8 cellular contexts compared by ENCODE assay signal in genomic region chr10:27319752-27320561, GRCh38.
DNase-seq lines count a peak whose midpoint lies in the region; ATAC-seq and TF ChIP-seq lines count a peak whose summit lies in the region.

No MANE protein-coding gene starts in this region.

- H3K4me2 ChIP-seq in parathyroid adenoma (ENCODE audit: low read length) = no peak overlapping the region

- no peak overlapping the region for H3K9ac ChIP-seq in parathyroid adenoma

- H3K4me1 ChIP-seq in foreskin keratinocyte = peaks cover 3% of the 10 kb centered on the region
- no peaks in the 10 kb centered on the region for H3K4me1 ChIP-seq in parathyroid adenoma

- H3K36me3 ChIP-seq in parathyroid adenoma (ENCODE audit: control insufficient read depth, insufficient read depth, low read length) = no peaks in the 10 kb centered on the region

- TF ChIP-seq CTCF in AG09309 (IDR thresholded peaks at IDR 0.05; ENCODE audit: control insufficient read depth, insufficient read depth, low read depth, low read length, missing control alignments) (no peak), foreskin keratinocyte (conservative IDR thresholded peaks at IDR 0.05) (no peak), parathyroid adenoma (IDR thresholded peaks at IDR 0.05) (no peak)

- peak overlapping the region; percentile 12 for H2AFZ ChIP-seq in parathyroid adenoma

- H3K9me3 ChIP-seq in parathyroid adenoma (ENCODE audit: control insufficient read depth, low read length) = no peaks in the 10 kb centered on the region

- peak; percentile 76 for ATAC-seq in GM19023 (IDR thresholded peaks at IDR 0.05; ENCODE audit: unreplicated experiment)
- peak; percentile 96 for ATAC-seq in foreskin keratinocyte

- DNase-seq in AG09309 (ENCODE audit: low read depth) (peak; percentile 7), HPDE6-E6E7 (ENCODE audit: extremely low spot score) (peak; percentile 31), foreskin keratinocyte (peak; percentile 4 to 66), UCSD-AML1 (lab: John Stamatoyannopoulos, UW; ENCODE audit: unreplicated experiment) (no peak)
- peak; percentile 16 for DNase-seq in activated CD8-positive, alpha-beta memory T cell treated with anti-CD3 and anti-CD28 coated beads, Interleukin-2, amount 50 U/mL, for 4 hours
- DNase-seq in effector CD8-positive, alpha-beta T cell (lab: John Stamatoyannopoulos, UW) = no peak

- H3K27ac ChIP-seq in foreskin keratinocyte = no peak overlapping the region
- peak overlapping the region; percentile 25 for H3K27ac ChIP-seq in parathyroid adenoma

- no peaks in the 10 kb centered on the region for H3K79me2 ChIP-seq in parathyroid adenoma

- peak overlapping the region; percentile 39 for H3K4me3 ChIP-seq in AG09309 (ENCODE audit: control insufficient read depth, low read depth, low read length)
- H3K4me3 ChIP-seq in parathyroid adenoma (ENCODE audit: low read depth, low read length) = no peak overlapping the region

- H3K27me3 ChIP-seq in foreskin keratinocyte (peaks cover 5% of the 10 kb centered on the region), parathyroid adenoma (ENCODE audit: control insufficient read depth, insufficient read depth, low read length) (no peaks in the 10 kb centered on the region)

Comparison
In these comparisons a context has a peak if more than half of its experiments do, and no peak if none do; other contexts are left out.
1. DNase-seq: peak in AG09309 (single experiment), HPDE6-E6E7 (single experiment), activated CD8-positive, alpha-beta memory T cell treated with anti-CD3 and anti-CD28 coated beads, Interleukin-2, amount 50 U/mL, for 4 hours (single experiment) and foreskin keratinocyte (2 of 2); none in effector CD8-positive, alpha-beta T cell (single experiment) and UCSD-AML1 (single experiment).